7 cellular contexts compared by ENCODE assay signal in genomic region chr13:40445557-40445990, GRCh38.
DNase-seq lines count a peak whose midpoint lies in the region; ATAC-seq and TF ChIP-seq lines count a peak whose summit lies in the region.

No MANE protein-coding gene starts in this region.

- POLR2A ChIA-PET in WTC11 (lab: Charles Lee) (no interaction called here), HEK293T (lab: Yijun Ruan, JAX) (no interaction called here)

- CTCF ChIA-PET in WTC11 (lab: Charles Lee): no interaction called here
- CTCF ChIA-PET in HEK293T (lab: Yijun Ruan, JAX): no interaction called here

- no peak overlapping the region for H3K4me3 Mint-ChIP-seq in WTC11

- no peak overlapping the region for H3K27ac Mint-ChIP-seq in WTC11

- DNase-seq in WTC11 (ENCODE audit: low spot score) (no peak), left kidney (ENCODE audit: low read depth, low spot score) (peak; percentile 68), HEK293T (ENCODE audit: extremely low spot score) (no peak), NCI-H1105 (lab: John Stamatoyannopoulos, UW) (no peak)

- H3K36me3 Mint-ChIP-seq in WTC11: peaks cover 11% of the 10 kb centered on the region

- ATAC-seq in GM18499 (IDR thresholded peaks at IDR 0.05; ENCODE audit: insufficient read depth, unreplicated experiment) (peak; percentile 99), GM21381 (IDR thresholded peaks at IDR 0.05; ENCODE audit: unreplicated experiment) (peak; percentile 99), HG03558 (IDR thresholded peaks at IDR 0.05; ENCODE audit: extremely low read depth, unreplicated experiment) (peak; percentile 97), WTC11 (peak; percentile 64; the same call in 1 of the 2 replicates)

- H3K9me3 Mint-ChIP-seq in WTC11: peaks cover 27% of the 10 kb centered on the region

- TF ChIP-seq CTCF in WTC11 (IDR thresholded peaks at IDR 0.05): no peak

- no peaks in the 10 kb centered on the region for H3K27me3 Mint-ChIP-seq in WTC11 (ENCODE audit: low read depth)

- H3K4me1 Mint-ChIP-seq in WTC11: peaks cover 10% of the 10 kb centered on the region

TF ChIP-seq in WTC11, 78 proteins besides CTCF, POLR2A, EP300 and RAD21:
- TF ChIP-seq AR (CRISPR knock-in tag; IDR thresholded peaks at IDR 0.05): no peak
- 0 out of 2 replicates have a peak, but pooled peaks have one; percentile 23 for TF ChIP-seq FOXP4 (CRISPR knock-in tag; IDR thresholded peaks at IDR 0.05)
- TF ChIP-seq TEAD1 (CRISPR knock-in tag; IDR thresholded peaks at IDR 0.05): no peak
- TF ChIP-seq GABPB1 (CRISPR knock-in tag; IDR thresholded peaks at IDR 0.05): no peak
- no peak for TF ChIP-seq E2F4 (CRISPR knock-in tag; IDR thresholded peaks at IDR 0.05; ENCODE audit: borderline replicate concordance, low read depth)
- no peak for TF ChIP-seq ZNF396 (CRISPR knock-in tag; IDR thresholded peaks at IDR 0.05; ENCODE audit: borderline replicate concordance)
- TF ChIP-seq PREB (CRISPR knock-in tag; IDR thresholded peaks at IDR 0.05; ENCODE audit: borderline replicate concordance): no peak

TF ChIP-seq in HEK293T, 16 proteins besides CTCF, POLR2A, EP300 and RAD21:
- no peak for TF ChIP-seq L3MBTL2 (conservative IDR thresholded peaks at IDR 0.05)
- TF ChIP-seq LEF1 (IDR thresholded peaks at IDR 0.05; ENCODE audit: borderline replicate concordance): no peak
- TF ChIP-seq BHLHE40 (IDR thresholded peaks at IDR 0.05; ENCODE audit: borderline replicate concordance): no peak
- TF ChIP-seq ELF4 (IDR thresholded peaks at IDR 0.05): no peak
- TF ChIP-seq FOXM1 (IDR thresholded peaks at IDR 0.05; ENCODE audit: borderline replicate concordance): no peak
- TF ChIP-seq FOXA1 (IDR thresholded peaks at IDR 0.05): no peak
- TF ChIP-seq CTBP1 (IDR thresholded peaks at IDR 0.05; ENCODE audit: borderline replicate concordance): no peak
- TF ChIP-seq SP1 (IDR thresholded peaks at IDR 0.05): no peak
